Comparison of ENCODE assay signal across 1 cellular context in genomic region chr4:22574424-22574823, GRCh38.
TF ChIP-seq lines count a peak whose summit lies in the region.

No MANE protein-coding gene starts in this region.

TF ChIP-seq in HepG2, 621 proteins besides CTCF, POLR2A, EP300 and RAD21:
- TF ChIP-seq POLR2AphosphoS2 (IDR thresholded peaks at IDR 0.05; ENCODE audit: low read depth, low read length) (no peak), ZNF251 (CRISPR knock-in tag; IDR thresholded peaks at IDR 0.05) (no peak), ZNF224 (CRISPR knock-in tag; IDR thresholded peaks at IDR 0.05) (no peak), GPBP1L1 (CRISPR knock-in tag; IDR thresholded peaks at IDR 0.05) (no peak), ZNF547 (CRISPR knock-in tag; IDR thresholded peaks at IDR 0.05) (no peak), ZNF431 (CRISPR knock-in tag; IDR thresholded peaks at IDR 0.05; ENCODE audit: borderline replicate concordance, low read depth) (no peak), HOXD1 (CRISPR knock-in tag; IDR thresholded peaks at IDR 0.05) (no peak), REST (IDR thresholded peaks at IDR 0.05; ENCODE audit: borderline replicate concordance in 1 of 2, low read depth in 1 of 2, low read length in 2 of 2) (no peak), CENPT (CRISPR knock-in tag; IDR thresholded peaks at IDR 0.05; ENCODE audit: low read depth) (no peak), ATAD3A (CRISPR knock-in tag; IDR thresholded peaks at IDR 0.05) (no peak), ZFP36 (IDR thresholded peaks at IDR 0.05; ENCODE audit: borderline replicate concordance, low read depth, low read length, partially characterized antibody) (no peak), ZNF569 (CRISPR knock-in tag; IDR thresholded peaks at IDR 0.05; ENCODE audit: borderline replicate concordance) (no peak), FOXP4 (CRISPR knock-in tag; IDR thresholded peaks at IDR 0.05) (no peak), SRSF9 (IDR thresholded peaks at IDR 0.05; ENCODE audit: borderline replicate concordance, insufficient read depth, low read depth, low read length, poor library complexity, severe bottlenecking) (no peak), SRY (CRISPR knock-in tag; IDR thresholded peaks at IDR 0.05) (no peak), ZBTB4 (CRISPR knock-in tag; IDR thresholded peaks at IDR 0.05; ENCODE audit: borderline replicate concordance) (no peak)
TF ChIP-seq in HepG2: peak in this region for 0.
